31 cellular contexts compared by ENCODE assay signal in genomic region chr20:60063739-60064138, GRCh38.
A peak's percentile ranks its signal among the peaks of the same experiment; 100 is the strongest.
DNase-seq lines count a peak whose midpoint lies in the region; ATAC-seq and TF ChIP-seq lines count a peak whose summit lies in the region.
"Had no signal": no experiment of that assay in that cellular context is flagged by ENCODE, and none has a peak within 500 bp of the region (broad histone marks: within the 10 kb centered on the region; RNA-seq: fewer than 3 reads in every experiment).

No MANE protein-coding gene starts in this region.

- no peak for TF ChIP-seq EP300 in tibial nerve (IDR thresholded peaks at IDR 0.05)

- no peak for TF ChIP-seq RAD21 in IMR-90 (IDR thresholded peaks at IDR 0.05; ENCODE audit: low read length)

- intact Hi-C loops in IMR-90 (cut with micrococcal nuclease), result no loop called here
- intact Hi-C loops in CD4-positive, alpha-beta T cell (cut with DNase I, micrococcal nuclease), result no loop called here

- H3K4me3 ChIP-seq in IMR-90 (ENCODE audit: insufficient read depth, low read depth, low read length) (no peak overlapping the region), adipocyte (ENCODE audit: low read length) (no peak overlapping the region), tibial nerve (no peak overlapping the region)
- H3K4me3 ChIP-seq: esophagus muscularis mucosa, gastroesophageal sphincter, GM12878, hepatocyte, left lung, ovary, spleen had no signal

- H4K20me1 ChIP-seq in IMR-90 (ENCODE audit: insufficient read depth, low read length), result no peaks in the 10 kb centered on the region

- peaks cover 20 to 34% of the 10 kb centered on the region in 2 donors for H3K4me1 Mint-ChIP-seq in natural killer cell treated with Interleukin-12 subunit alpha and Interleukin-12 subunit beta and Interleukin-15 and Interleukin-18, amount 100 ng/mL, for 72 hours (ENCODE audit: low read depth in 2 of 2)
- peaks cover 22% of the 10 kb centered on the region for H3K4me1 Mint-ChIP-seq in CD4-positive, alpha-beta T cell (ENCODE audit: low read depth)

- H3K4me1 ChIP-seq in IMR-90 (ENCODE audit: control insufficient read depth, insufficient read depth, low read length) (peaks cover 10% of the 10 kb centered on the region; the same call in 1 of the 2 replicates), adipocyte (ENCODE audit: control insufficient read depth, insufficient read depth, low read length) (peaks cover 32% of the 10 kb centered on the region), tibial nerve (peaks cover 0 to 46% (median 18%) of the 10 kb centered on the region in 4 donors)

- no TSS peak for BruUV-seq in IMR-90 (replicated peaks; lab: Mats Ljungman, UMichigan)

- H2BK15ac ChIP-seq in IMR-90 (ENCODE audit: low read depth, low read length), result no peak overlapping the region

- H3K36me3 Mint-ChIP-seq in natural killer cell treated with Interleukin-12 subunit alpha and Interleukin-12 subunit beta and Interleukin-15 and Interleukin-18, amount 100 ng/mL, for 72 hours, result no peaks in the 10 kb centered on the region
- H3K36me3 Mint-ChIP-seq in CD4-positive, alpha-beta T cell (ENCODE audit: low read depth), result no peaks in the 10 kb centered on the region
- H3K36me3 Mint-ChIP-seq: activated CD4-positive, alpha-beta memory T cell treated with anti-CD3 and anti-CD28 coated beads for 36 hours; activated naive CD8-positive, alpha-beta T cell treated with anti-CD3 and anti-CD28 coated beads for 36 hours; naive B cell; stimulated activated effector memory CD8-positive, alpha-beta T cell treated with anti-CD3 and anti-CD28 coated beads, Interleukin-12 subunit alpha, Interleukin-12 subunit beta, amount 100 ng/mL, for 72 hours had no signal

- TF ChIP-seq POLR2A in IMR-90 (IDR thresholded peaks at IDR 0.05; ENCODE audit: low read depth, low read length) (no peak), tibial nerve (IDR thresholded peaks at IDR 0.05) (no peak)

- no peaks in the 10 kb centered on the region for H3K79me1 ChIP-seq in IMR-90 (ENCODE audit: low read depth in 1 of 2, low read length in 2 of 2)

- ATAC-seq in IMR-90 (ENCODE audit: low read depth) (no peak), GM21528 (IDR thresholded peaks at IDR 0.05; ENCODE audit: low FRiP score, unreplicated experiment) (no peak)
- no peak for ATAC-seq in natural killer cell treated with Interleukin-12 subunit alpha and Interleukin-12 subunit beta and Interleukin-15 and Interleukin-18, amount 100 ng/mL, for 72 hours
- no peak for ATAC-seq in CD4-positive, alpha-beta T cell (ENCODE audit: poor library complexity)
- ATAC-seq: gastroesophageal sphincter; GM12878; Panc1; stimulated activated effector memory CD8-positive, alpha-beta T cell treated with anti-CD3 and anti-CD28 coated beads, Interleukin-12 subunit alpha, Interleukin-12 subunit beta, amount 100 ng/mL, for 72 hours had no signal

- H3K9ac ChIP-seq in IMR-90 (ENCODE audit: low read depth, low read length) (no peak overlapping the region), adipocyte (ENCODE audit: low read length) (peak overlapping the region; percentile 64)

- H4K8ac ChIP-seq in IMR-90 (ENCODE audit: low read depth in 2 of 2, low read length in 2 of 2), result no peak overlapping the region

- 0 out of 2 replicates have a peak overlapping the region, but pooled peaks have one; percentile 33 for H2AK5ac ChIP-seq in IMR-90 (ENCODE audit: low read depth, low read length)

- 0 out of 2 replicates have a peak overlapping the region, but pooled peaks have one; percentile 20 for H2BK20ac ChIP-seq in IMR-90 (ENCODE audit: low read depth, low read length)

- dilution Hi-C loops in IMR-90 (cut with HindIII; ENCODE audit: low sequenced_read_pairs, unreplicated experiment), result no loop called here

- DNase-seq in IMR-90, result no peak
- no peak for DNase-seq in adipocyte (ENCODE audit: low read depth)
- DNase-seq in natural killer cell treated with Interleukin-12 subunit alpha and Interleukin-12 subunit beta and Interleukin-15 and Interleukin-18, amount 100 ng/mL, for 72 hours (ENCODE audit: low spot score), result no peak
- DNase-seq in tibial nerve (ENCODE audit: low spot score in 2 of 2), result no peak
- DNase-seq in CD4-positive, alpha-beta T cell, result no peak
- no peak for DNase-seq in GM19240 (ENCODE audit: insufficient read length, low spot score)
- DNase-seq: activated CD4-positive, alpha-beta memory T cell treated with anti-CD3 and anti-CD28 coated beads for 36 hours; activated CD4-positive, CD25-positive, alpha-beta regulatory T cell; activated effector memory CD4-positive, alpha-beta T cell treated with Interleukin-2 at 50 U/mL for 16 hours; activated naive CD8-positive, alpha-beta T cell treated with anti-CD3 and anti-CD28 coated beads for 36 hours; activated T-cell treated with anti-CD3 and anti-CD28 coated beads for 4 hours; GOT3; left lung; naive B cell; NCI-H1092; NCI-H187 treated with DMSO at 0.1 percent for 48 hours; NCI-H524 treated with DMSO at 0.1 percent for 48 hours; SIG-M5; spleen; stimulated activated CD4-positive, alpha-beta T cell treated with anti-CD3 and anti-CD28 coated beads, Interleukin-4, amount 100 ng/mL, for 1 hour; T-cell had no signal

- no peak overlapping the region for H4K91ac ChIP-seq in IMR-90 (ENCODE audit: insufficient read depth, low read depth, low read length)

- no peak overlapping the region for H2BK5ac ChIP-seq in IMR-90 (ENCODE audit: low read depth, low read length, poor library complexity, severe bottlenecking)

- CTCF ChIA-PET in IMR-90 (lab: Yijun Ruan, JAX), result no interaction called here
- CTCF ChIA-PET in CD4-positive, alpha-beta T cell (lab: Charles Lee), result no interaction called here

- no peak overlapping the region for H4K5ac ChIP-seq in IMR-90 (ENCODE audit: low read depth, low read length)

- H3K23ac ChIP-seq in IMR-90 (ENCODE audit: low read depth, low read length), result no peak overlapping the region

- no peaks in the 10 kb centered on the region for H3K36me3 ChIP-seq in IMR-90 (ENCODE audit: control insufficient read depth, insufficient read depth, low read length)
- no peaks in the 10 kb centered on the region for H3K36me3 ChIP-seq in adipocyte (ENCODE audit: control insufficient read depth, insufficient read depth, low read length, severe bottlenecking)
- no peaks in the 10 kb centered on the region for H3K36me3 ChIP-seq in tibial nerve
- H3K36me3 ChIP-seq: ascending aorta, esophagus muscularis mucosa, gastroesophageal sphincter, left lung, ovary, spleen had no signal

- H3K9me3 Mint-ChIP-seq in natural killer cell treated with Interleukin-12 subunit alpha and Interleukin-12 subunit beta and Interleukin-15 and Interleukin-18, amount 100 ng/mL, for 72 hours, result no peaks in the 10 kb centered on the region
- no peaks in the 10 kb centered on the region for H3K9me3 Mint-ChIP-seq in CD4-positive, alpha-beta T cell
- H3K9me3 Mint-ChIP-seq: activated CD4-positive, alpha-beta memory T cell treated with anti-CD3 and anti-CD28 coated beads for 36 hours; activated naive CD8-positive, alpha-beta T cell treated with anti-CD3 and anti-CD28 coated beads for 36 hours; dendritic cell treated with granulocyte-macrophage colony-stimulating factor and Interleukin-4, amounts not matched to agents 40 ng/mL and 50 ng/mL, for 4 days; naive B cell; stimulated activated effector memory CD8-positive, alpha-beta T cell treated with anti-CD3 and anti-CD28 coated beads, Interleukin-12 subunit alpha, Interleukin-12 subunit beta, amount 100 ng/mL, for 72 hours; T-cell had no signal

- no peak overlapping the region for H2AFZ ChIP-seq in IMR-90 (replicated peaks; ENCODE audit: low read length, poor library complexity)
- H2AFZ ChIP-seq: hepatocyte had no signal

- H3K18ac ChIP-seq in IMR-90 (ENCODE audit: low read depth, low read length), result no peak overlapping the region

- no peak overlapping the region for H3K4me3 Mint-ChIP-seq in natural killer cell treated with Interleukin-12 subunit alpha and Interleukin-12 subunit beta and Interleukin-15 and Interleukin-18, amount 100 ng/mL, for 72 hours
- no peak overlapping the region for H3K4me3 Mint-ChIP-seq in CD4-positive, alpha-beta T cell
- H3K4me3 Mint-ChIP-seq: activated CD4-positive, alpha-beta memory T cell treated with anti-CD3 and anti-CD28 coated beads for 36 hours; activated naive CD8-positive, alpha-beta T cell treated with anti-CD3 and anti-CD28 coated beads for 36 hours; dendritic cell treated with granulocyte-macrophage colony-stimulating factor and Interleukin-4, amounts not matched to agents 40 ng/mL and 50 ng/mL, for 4 days; naive B cell; stimulated activated effector memory CD8-positive, alpha-beta T cell treated with anti-CD3 and anti-CD28 coated beads, Interleukin-12 subunit alpha, Interleukin-12 subunit beta, amount 100 ng/mL, for 72 hours; T-cell had no signal

- TF ChIP-seq CTCF in IMR-90 (conservative IDR thresholded peaks at IDR 0.05; ENCODE audit: low read depth, low read length) (no peak), tibial nerve (IDR thresholded peaks at IDR 0.05) (no peak)
- TF ChIP-seq CTCF in CD4-positive, alpha-beta T cell (IDR thresholded peaks at IDR 0.05), result no peak

- no peak overlapping the region; the same call in 1 of the 2 replicates for H3K56ac ChIP-seq in IMR-90 (ENCODE audit: extremely low read depth, insufficient read depth, low read length)

- H3K27ac Mint-ChIP-seq in natural killer cell treated with Interleukin-12 subunit alpha and Interleukin-12 subunit beta and Interleukin-15 and Interleukin-18, amount 100 ng/mL, for 72 hours, result peak overlapping the region; percentile 47 to 51
- no peak overlapping the region for H3K27ac Mint-ChIP-seq in CD4-positive, alpha-beta T cell
- H3K27ac Mint-ChIP-seq: activated CD4-positive, alpha-beta memory T cell treated with anti-CD3 and anti-CD28 coated beads for 36 hours; activated naive CD8-positive, alpha-beta T cell treated with anti-CD3 and anti-CD28 coated beads for 36 hours; dendritic cell treated with granulocyte-macrophage colony-stimulating factor and Interleukin-4, amounts not matched to agents 40 ng/mL and 50 ng/mL, for 4 days; naive B cell had no signal

- 100% methylated on average over 1 of the region's 3 CpGs; no CpG with 5 or more reads in 1 of the 2 experiments for WGBS in IMR-90 (ENCODE audit: extremely low coverage in 2 of 2, insufficient read length in 1 of 2), 2 experiments
- 46 to 60% methylated on average over 3 of the region's 3 CpGs for WGBS in tibial nerve, 2 donors

- H3K14ac ChIP-seq in IMR-90 (replicated peaks; ENCODE audit: low read depth, low read length), result no peak overlapping the region

- H3K9me3 ChIP-seq in IMR-90 (ENCODE audit: control insufficient read depth, insufficient read depth, low read length) (peaks cover 2% of the 10 kb centered on the region; the same call in 1 of the 2 replicates), adipocyte (ENCODE audit: control insufficient read depth, low read length) (peaks cover 16% of the 10 kb centered on the region), tibial nerve (no peaks in the 10 kb centered on the region)
- no peaks in the 10 kb centered on the region for H3K9me3 ChIP-seq in CD4-positive, alpha-beta T cell (ENCODE audit: control insufficient read depth, low read length)
- H3K9me3 ChIP-seq: ascending aorta, esophagus muscularis mucosa, gastroesophageal sphincter, left lung, ovary, spleen had no signal

- no peak overlapping the region for H3K27ac ChIP-seq in IMR-90 (ENCODE audit: insufficient read depth, low read length)
- peak overlapping the region in 3 of 4 donors; percentile 61 to 76 (median 68) for H3K27ac ChIP-seq in tibial nerve
- no peak overlapping the region for H3K27ac ChIP-seq in CD4-positive, alpha-beta T cell (ENCODE audit: low read depth, low read length)
- H3K27ac ChIP-seq: esophagus muscularis mucosa, hepatocyte had no signal

- no peak overlapping the region for H3K4ac ChIP-seq in IMR-90 (ENCODE audit: low read depth, low read length)

- peaks cover 11% of the 10 kb centered on the region for H3K27me3 ChIP-seq in IMR-90 (ENCODE audit: control insufficient read depth, insufficient read depth, low read length)
- peaks cover 18% of the 10 kb centered on the region for H3K27me3 ChIP-seq in adipocyte (replicated peaks; ENCODE audit: control insufficient read depth, insufficient read depth, low read length)
- H3K27me3 ChIP-seq in tibial nerve, result no peaks in the 10 kb centered on the region
- H3K27me3 ChIP-seq in CD4-positive, alpha-beta T cell (ENCODE audit: control insufficient read depth, insufficient read depth, low read length), result no peaks in the 10 kb centered on the region
- H3K27me3 ChIP-seq: ascending aorta, left lung, ovary, spleen had no signal

- POLR2A ChIA-PET in IMR-90 (lab: Charles Lee; ENCODE audit: unreplicated experiment), result no interaction called here
- POLR2A ChIA-PET in CD4-positive, alpha-beta T cell (lab: Charles Lee), result no interaction called here

- H3K9me1 ChIP-seq in IMR-90 (ENCODE audit: insufficient read depth, low read length), result peaks cover 2% of the 10 kb centered on the region; the same call in 1 of the 2 replicates

- H3K4me2 ChIP-seq in IMR-90 (ENCODE audit: low read depth, low read length), result no peak overlapping the region
- H3K4me2 ChIP-seq: hepatocyte had no signal

- no peak overlapping the region; the same call in 1 of the 2 replicates for H2BK120ac ChIP-seq in IMR-90 (ENCODE audit: low read depth, low read length)

- no peak overlapping the region for H2AK9ac ChIP-seq in IMR-90 (replicated peaks; ENCODE audit: low read depth, low read length, poor library complexity)

- H3K27me3 Mint-ChIP-seq in natural killer cell treated with Interleukin-12 subunit alpha and Interleukin-12 subunit beta and Interleukin-15 and Interleukin-18, amount 100 ng/mL, for 72 hours, result no peaks in the 10 kb centered on the region
- H3K27me3 Mint-ChIP-seq in CD4-positive, alpha-beta T cell, result no peaks in the 10 kb centered on the region
- H3K27me3 Mint-ChIP-seq: activated CD4-positive, alpha-beta memory T cell treated with anti-CD3 and anti-CD28 coated beads for 36 hours; activated naive CD8-positive, alpha-beta T cell treated with anti-CD3 and anti-CD28 coated beads for 36 hours; dendritic cell treated with granulocyte-macrophage colony-stimulating factor and Interleukin-4, amounts not matched to agents 40 ng/mL and 50 ng/mL, for 4 days; naive B cell; T-cell had no signal

- in situ Hi-C loops in IMR-90 (cut with MboI; ENCODE audit: low sequenced_read_pairs), result loop anchor here (25.0 kb wide), 2 partner anchors 1174 to 1824 kb away; no protein-coding TSS in a partner anchor

Comparison
In these comparisons a context has a peak if more than half of its experiments do, and no peak if none do; other contexts are left out.
1. H3K27ac ChIP-seq: peak in tibial nerve (3 of 4); none in IMR-90 (single experiment) and CD4-positive, alpha-beta T cell (single experiment).